Comparison of ENCODE assay signal across 8 cellular contexts in genomic region chr5:129428636-129429035, GRCh38. TPM values are rescaled to one million over a fixed set of nuclear protein-coding genes. Genes with fewer than 3 reads are reported as not detected.
"Had no signal": no experiment of that assay in that cellular context is flagged by ENCODE, and none has a peak within 500 bp of the region (broad histone marks: within the 10 kb centered on the region; RNA-seq: fewer than 3 reads in every experiment).

No MANE protein-coding gene starts in this region.

RNA-seq across cellular contexts. Expression of gene ADAMTS19, which starts 31.5 kb away (rescaled TPM):
- total RNA-seq: kidney, lower lobe of right lung, lung microvascular endothelial cell, mesenteric fat pad, mononuclear cell, myocyte had no signal
- polyA plus RNA-seq: immature natural killer cell, liver had no signal
